Comparison of ENCODE assay signal across 8 cellular contexts in genomic region chr9:94482110-94482509, GRCh38.
"Had no signal": no experiment of that assay in that cellular context is flagged by ENCODE, and none has a peak within 500 bp of the region (broad histone marks: within the 10 kb centered on the region; RNA-seq: fewer than 3 reads in every experiment).

No MANE protein-coding gene starts in this region.

- H3K4me3 ChIP-seq: GM12878 had no signal

- ATAC-seq: GM12878 had no signal

- DNase-seq: GDM1, GF-D8 had no signal

- FAIRE-seq: G401.6, GM12878, GM12891, GM12892, GM18507, GM19239 had no signal
